Comparison of ENCODE assay signal across 29 cellular contexts in the genomic region with DNA sequence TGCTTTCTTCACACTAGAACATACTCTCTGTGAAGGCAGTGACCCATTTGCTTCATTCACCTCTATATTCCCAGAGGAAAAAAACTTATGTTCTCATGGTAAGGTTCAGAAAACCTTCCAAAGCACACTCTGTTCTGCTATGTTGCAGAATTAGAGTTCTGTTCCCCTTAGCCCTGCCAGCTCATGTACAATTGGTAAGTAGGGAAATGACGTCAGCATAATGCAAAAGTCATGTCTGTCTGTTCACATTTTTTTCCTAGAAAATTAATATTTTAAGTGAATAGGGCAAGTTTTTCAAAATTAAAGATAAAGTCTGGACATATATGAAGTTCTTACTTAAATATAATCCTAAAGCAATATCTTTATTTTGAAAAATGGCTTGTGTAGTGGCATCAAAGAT.
DNase-seq lines count a peak whose midpoint lies in the region; ATAC-seq, FAIRE-seq and TF ChIP-seq lines count a peak whose summit lies in the region.
"Had no signal": no experiment of that assay in that cellular context is flagged by ENCODE, and none has a peak within 500 bp of the region (broad histone marks: within the 10 kb centered on the region; RNA-seq: fewer than 3 reads in every experiment).

No MANE protein-coding gene starts in this region.

- H3K27me3 ChIP-seq in HepG2 (ENCODE audit: control insufficient read depth in 1 of 2, insufficient read depth in 2 of 2, low read length in 2 of 2) (no peaks in the 10 kb centered on the region), right lobe of liver (no peaks in the 10 kb centered on the region)
- H3K27me3 ChIP-seq: BE2C; BLaER1; BLaER1 treated with 17β-estradiol and CSF1 and Interleukin-3, amounts not matched to agents 10 nM and 100 nM had no signal

- TF ChIP-seq RAD21 in HepG2 (CRISPR knock-in tag; IDR thresholded peaks at IDR 0.05) = no peak

- H3K27ac ChIP-seq in HepG2 (ENCODE audit: extremely low read length, insufficient read depth, low read length) (no peak overlapping the region), right lobe of liver (no peak overlapping the region)
- H3K27ac ChIP-seq: 22Rv1; A549; BLaER1; BLaER1 treated with 17β-estradiol and CSF1 and Interleukin-3, amounts not matched to agents 10 nM and 100 nM; C4-2B had no signal

- BruUV-seq in HepG2 (replicated peaks; lab: Mats Ljungman, UMichigan) = no TSS peak

- H4K20me1 ChIP-seq in HepG2 (ENCODE audit: insufficient read depth, low read length) = no peaks in the 10 kb centered on the region
- H4K20me1 ChIP-seq: BLaER1; BLaER1 treated with 17β-estradiol and CSF1 and Interleukin-3, amounts not matched to agents 10 nM and 100 nM had no signal

- POLR2A ChIA-PET in HepG2 (lab: Yijun Ruan, JAX) = no interaction called here

- no peak overlapping the region for H2AFZ ChIP-seq in HepG2 (ENCODE audit: low read length)

- FAIRE-seq in HepG2 (lab: Jason Lieb, UNC) = no peak
- FAIRE-seq: A204.1, A549, D721Med had no signal

- no peak for TF ChIP-seq POLR2A in HepG2 (IDR thresholded peaks at IDR 0.05; ENCODE audit: insufficient read depth in 1 of 2, low read depth in 2 of 2, low read length in 2 of 2)
- TF ChIP-seq POLR2A in right lobe of liver (IDR thresholded peaks at IDR 0.05) = no peak

- TF ChIP-seq EP300 in HepG2 (IDR thresholded peaks at IDR 0.05; ENCODE audit: low read depth in 2 of 2, low read length in 2 of 2) (no peak), HepG2 (CRISPR knock-in tag; IDR thresholded peaks at IDR 0.05; ENCODE audit: borderline replicate concordance) (no peak)

- no peak overlapping the region for H3K9ac ChIP-seq in HepG2 (ENCODE audit: insufficient read depth, low read depth, low read length)
- H3K9ac ChIP-seq: BLaER1; BLaER1 treated with 17β-estradiol and CSF1 and Interleukin-3, amounts not matched to agents 10 nM and 100 nM had no signal

- in situ Hi-C loops in HepG2 (cut with HindIII; ENCODE audit: extremely low pct_ligation_motif_present, low pct_unique_long_range_greater_than_20kb) = no loop called here

- 0% methylated on average over 1 of the region's 1 CpG for WGBS in HepG2 (ENCODE audit: low lambda C conversion rate)
- 35% methylated on average over 1 of the region's 1 CpG for WGBS in right lobe of liver (ENCODE audit: insufficient coverage, low coverage, low lambda C conversion rate, missing lambda C conversion rate)

- no peaks in the 10 kb centered on the region for H3K79me2 ChIP-seq in HepG2 (ENCODE audit: insufficient read depth, low read length)

- H3K36me3 ChIP-seq in HepG2 (replicated peaks in 1 of 2; ENCODE audit: control insufficient read depth in 1 of 2, insufficient read depth in 2 of 2, low read length in 2 of 2) (no peaks in the 10 kb centered on the region), right lobe of liver (no peaks in the 10 kb centered on the region)
- H3K36me3 ChIP-seq: BE2C; BLaER1; BLaER1 treated with 17β-estradiol and CSF1 and Interleukin-3, amounts not matched to agents 10 nM and 100 nM had no signal

- H3K9me3 ChIP-seq in HepG2 (ENCODE audit: low read length) = no peaks in the 10 kb centered on the region
- H3K9me3 ChIP-seq in right lobe of liver = no peaks in the 10 kb centered on the region
- H3K9me3 ChIP-seq: A549; BE2C; BLaER1; BLaER1 treated with 17β-estradiol and CSF1 and Interleukin-3, amounts not matched to agents 10 nM and 100 nM; Caco-2 had no signal

- no peak for TF ChIP-seq CTCF in HepG2 (CRISPR knock-in tag; IDR thresholded peaks at IDR 0.05)
- no peak for TF ChIP-seq CTCF in right lobe of liver (IDR thresholded peaks at IDR 0.05)

- H3K4me3 ChIP-seq in HepG2 (replicated peaks in 1 of 3; ENCODE audit: insufficient read depth in 1 of 3, low read depth in 2 of 3, low read length in 3 of 3) (no peak overlapping the region), right lobe of liver (no peak overlapping the region)
- H3K4me3 ChIP-seq: A549; BLaER1; BLaER1 treated with 17β-estradiol and CSF1 and Interleukin-3, amounts not matched to agents 10 nM and 100 nM had no signal

- intact Hi-C loops in HepG2 (cut with micrococcal nuclease; ENCODE audit: unreplicated experiment) (no loop called here), right lobe of liver (cut with DNase I) (no loop called here)

- no peak for ATAC-seq in HepG2
- no peak for ATAC-seq in right lobe of liver
- ATAC-seq: A549; CD8-positive, alpha-beta T cell had no signal

- DNase-seq in HepG2 (ENCODE audit: low spot score) = no peak
- no peak for DNase-seq in right lobe of liver
- DNase-seq: 8988T; ACHN; AML-193; BE2C; C1 segment of cervical spinal cord; Caco-2; Calu3; CD4-positive, alpha-beta memory T cell; CD4-positive, alpha-beta T cell; CD4-positive, CD25-positive, alpha-beta regulatory T cell; CD8-positive, alpha-beta memory T cell; CD8-positive, alpha-beta T cell; COR-L47; DMS 273 treated with DMSO at 0.1 percent for 48 hours; DMS153; DMS53; DMS79; DMS79 treated with DMSO at 0.1 percent for 48 hours; DND-41; EL had no signal

- no peak overlapping the region for H3K4me2 ChIP-seq in HepG2 (ENCODE audit: low read depth, low read length)
- H3K4me2 ChIP-seq: A549; BLaER1; BLaER1 treated with 17β-estradiol and CSF1 and Interleukin-3, amounts not matched to agents 10 nM and 100 nM had no signal

- H3K4me1 ChIP-seq in HepG2 (ENCODE audit: insufficient read depth, low read length) (no peaks in the 10 kb centered on the region), right lobe of liver (no peaks in the 10 kb centered on the region)
- H3K4me1 ChIP-seq: A549; BE2C; BLaER1; BLaER1 treated with 17β-estradiol and CSF1 and Interleukin-3, amounts not matched to agents 10 nM and 100 nM; Caco-2 had no signal

- CTCF ChIA-PET in HepG2 (lab: Yijun Ruan, JAX; ENCODE audit: low intra/inter-chr PET ratio, low total read pairs) = no interaction called here

TF ChIP-seq in HepG2, 621 proteins besides CTCF, POLR2A, EP300 and RAD21:
- TF ChIP-seq ERF (CRISPR knock-in tag; IDR thresholded peaks at IDR 0.05) (no peak), HNRNPLL (IDR thresholded peaks at IDR 0.05; ENCODE audit: low read depth, low read length, poor library complexity, severe bottlenecking) (no peak), IRX3 (CRISPR knock-in tag; IDR thresholded peaks at IDR 0.05; ENCODE audit: borderline replicate concordance, low read depth) (no peak), GTF3A (CRISPR knock-in tag; conservative IDR thresholded peaks at IDR 0.05) (no peak), HES4 (CRISPR knock-in tag; IDR thresholded peaks at IDR 0.05; ENCODE audit: borderline replicate concordance) (no peak), PATZ1 (CRISPR knock-in tag; IDR thresholded peaks at IDR 0.05) (no peak), ATF7 (IDR thresholded peaks at IDR 0.05) (peak; percentile 83), ATF7 (CRISPR knock-in tag; IDR thresholded peaks at IDR 0.05) (no peak), FOXK1 (CRISPR knock-in tag; IDR thresholded peaks at IDR 0.05; ENCODE audit: borderline replicate concordance, low read depth) (no peak), CREB1 (IDR thresholded peaks at IDR 0.05) (peak; percentile 80), CREB1 (CRISPR knock-in tag; IDR thresholded peaks at IDR 0.05) (no peak), ZBTB42 (CRISPR knock-in tag; IDR thresholded peaks at IDR 0.05) (no peak), ZNF354B (CRISPR knock-in tag; IDR thresholded peaks at IDR 0.05) (no peak), YEATS4 (CRISPR knock-in tag; IDR thresholded peaks at IDR 0.05; ENCODE audit: borderline replicate concordance) (no peak)
